In genomic region chr16:19717319-19717718, GRCh38 we compare ENCODE assay signal across 8 cellular contexts. TPM values are rescaled to one million over a fixed set of nuclear protein-coding genes. Genes with fewer than 3 reads are reported as not detected.
DNase-seq lines count a peak whose midpoint lies in the region; ATAC-seq and TF ChIP-seq lines count a peak whose summit lies in the region.

No MANE protein-coding gene starts in this region.

- TF ChIP-seq POLR2A in heart left ventricle (IDR thresholded peaks at IDR 0.05): no peak

- DNase-seq in heart left ventricle (no peak), left ventricle myocardium superior (no peak), astrocyte of the cerebellum (ENCODE audit: low read depth) (no peak), pons (ENCODE audit: low spot score) (no peak), cerebellar nuclear complex (lab: John Stamatoyannopoulos, UW) (no peak)
- no peak for DNase-seq in stimulated activated CD4-positive, alpha-beta T cell treated with anti-CD3 and anti-CD28 coated beads, Interleukin-4, amount 100 ng/mL, for 1 hour

- H3K27ac ChIP-seq in heart left ventricle (peak overlapping the region in 11 of 12 donors; percentile 75 to 94 (median 85)), liver (ENCODE audit: low read depth in 1 of 2, low read length in 2 of 2) (peak overlapping the region; percentile 65 to 68), urinary bladder (ENCODE audit: low read depth) (no peak overlapping the region)

- H3K9me3 ChIP-seq in heart left ventricle: no peaks in the 10 kb centered on the region
- no peaks in the 10 kb centered on the region for H3K9me3 ChIP-seq in liver (ENCODE audit: control insufficient read depth in 4 of 4, low read length in 3 of 4)

- 0% methylated on average over 10 of the region's 10 CpGs for WGBS in heart left ventricle, 4 donors
- 1% methylated on average over 10 of the region's 10 CpGs for WGBS in liver
- under 1% methylated on average over 10 of the region's 10 CpGs for WGBS in urinary bladder

- intact Hi-C loops in heart left ventricle (cut with DNase I): loop anchor here in 8 of 10 donors (5.0 to 10.0 kb wide), 6 partner anchors 35 to 167 kb away; partner anchors contain the start of genes GPRC5B (in 5 of the 8) and VPS35L (in 1 of the 8)
- intact Hi-C loops in left ventricle myocardium superior (cut with micrococcal nuclease): no loop called here

- H3K4me3 ChIP-seq in heart left ventricle (peak overlapping the region; percentile 67 to 99 (median 87)), astrocyte of the cerebellum (ENCODE audit: low read depth, low read length) (peak overlapping the region; percentile 68), liver (ENCODE audit: low read depth in 1 of 3, low read length in 3 of 3) (peak overlapping the region; percentile 97 to 100 (median 99)), urinary bladder (ENCODE audit: low read depth, low read length) (peak overlapping the region; percentile 86)

- no peak for TF ChIP-seq CTCF in heart left ventricle (IDR thresholded peaks at IDR 0.05)
- TF ChIP-seq CTCF in astrocyte of the cerebellum (IDR thresholded peaks at IDR 0.05; ENCODE audit: low read depth, low read length, missing control alignments): no peak
- TF ChIP-seq CTCF in liver (IDR thresholded peaks at IDR 0.05; ENCODE audit: low read depth, low read length, missing input control): no peak

- TF ChIP-seq RAD21 in liver (IDR thresholded peaks at IDR 0.05): no peak

- H3K4me1 ChIP-seq in heart left ventricle: peaks cover 0 to 44% (median 35%) of the 10 kb centered on the region in 12 donors
- peaks cover 0 to 19% (median 14%) of the 10 kb centered on the region in 4 donors for H3K4me1 ChIP-seq in liver (ENCODE audit: control insufficient read depth in 4 of 4, insufficient read depth in 4 of 4, low read length in 3 of 4)
- H3K4me1 ChIP-seq in urinary bladder (ENCODE audit: insufficient read depth): no peaks in the 10 kb centered on the region

- ATAC-seq in heart left ventricle (no peak), left ventricle myocardium superior (no peak)

- H3K9ac ChIP-seq in liver (ENCODE audit: low read depth in 1 of 2, low read length in 2 of 2): peak overlapping the region; percentile 52 to 79

- H3K36me3 ChIP-seq in heart left ventricle (peaks cover 0 to 29% (median 15%) of the 10 kb centered on the region in 9 donors), liver (ENCODE audit: control insufficient read depth in 4 of 4, insufficient read depth in 3 of 4, low read depth in 1 of 4, low read length in 3 of 4) (peaks cover 0 to 10% (median 4%) of the 10 kb centered on the region in 4 donors), urinary bladder (ENCODE audit: insufficient read depth) (no peaks in the 10 kb centered on the region)

- H3K27me3 ChIP-seq in heart left ventricle (no peaks in the 10 kb centered on the region), liver (ENCODE audit: control insufficient read depth in 4 of 4, insufficient read depth in 4 of 4, low read length in 3 of 4) (no peaks in the 10 kb centered on the region)

- in situ Hi-C loops in astrocyte of the cerebellum (cut with HindIII; ENCODE audit: low sequenced_read_pairs): no loop called here

TF ChIP-seq in liver, 16 proteins besides CTCF, POLR2A, EP300 and RAD21:
- TF ChIP-seq HNF4G (IDR thresholded peaks at IDR 0.05) (no peak), MAX (IDR thresholded peaks at IDR 0.05) (no peak)

RNA-seq across cellular contexts. Expression of gene KNOP1, which starts 0.7 kb away (rescaled TPM):
- total RNA-seq in heart left ventricle: 10 to 100 TPM in 1 of 9 donors, 1 to 10 TPM in 8; 6.3 to 11.5 (median 7.9) TPM
- 10 to 100 TPM in 1 of 2 donors, 1 to 10 TPM in 1; 9.1 to 12.1 TPM for polyA plus RNA-seq in heart left ventricle
- total RNA-seq in left ventricle myocardium superior: 9.0 TPM
- 1 to 10 TPM; 4.1 to 5.4 TPM for total RNA-seq in liver
- 1 to 10 TPM; 5.9 to 6.7 TPM for polyA plus RNA-seq in liver
- 9.0 TPM for total RNA-seq in urinary bladder
- 11.0 TPM for polyA plus RNA-seq in urinary bladder

RNA-seq across cellular contexts. Expression of gene IQCK, which starts 0.8 kb away (rescaled TPM):
- total RNA-seq in heart left ventricle (10 to 100 TPM in 3 of 9 donors, 1 to 10 TPM in 6; 5.7 to 17.4 (median 9.0) TPM), left ventricle myocardium superior (6.5 TPM), liver (1 to 10 TPM; 2.1 to 4.4 TPM), urinary bladder (16.0 TPM)
- polyA plus RNA-seq in heart left ventricle (1 to 10 TPM; 5.6 to 9.6 TPM), liver (1 to 10 TPM; 2.7 to 3.1 TPM), urinary bladder (8.2 TPM)
